8 cellular contexts compared by ENCODE assay signal in the genomic region with DNA sequence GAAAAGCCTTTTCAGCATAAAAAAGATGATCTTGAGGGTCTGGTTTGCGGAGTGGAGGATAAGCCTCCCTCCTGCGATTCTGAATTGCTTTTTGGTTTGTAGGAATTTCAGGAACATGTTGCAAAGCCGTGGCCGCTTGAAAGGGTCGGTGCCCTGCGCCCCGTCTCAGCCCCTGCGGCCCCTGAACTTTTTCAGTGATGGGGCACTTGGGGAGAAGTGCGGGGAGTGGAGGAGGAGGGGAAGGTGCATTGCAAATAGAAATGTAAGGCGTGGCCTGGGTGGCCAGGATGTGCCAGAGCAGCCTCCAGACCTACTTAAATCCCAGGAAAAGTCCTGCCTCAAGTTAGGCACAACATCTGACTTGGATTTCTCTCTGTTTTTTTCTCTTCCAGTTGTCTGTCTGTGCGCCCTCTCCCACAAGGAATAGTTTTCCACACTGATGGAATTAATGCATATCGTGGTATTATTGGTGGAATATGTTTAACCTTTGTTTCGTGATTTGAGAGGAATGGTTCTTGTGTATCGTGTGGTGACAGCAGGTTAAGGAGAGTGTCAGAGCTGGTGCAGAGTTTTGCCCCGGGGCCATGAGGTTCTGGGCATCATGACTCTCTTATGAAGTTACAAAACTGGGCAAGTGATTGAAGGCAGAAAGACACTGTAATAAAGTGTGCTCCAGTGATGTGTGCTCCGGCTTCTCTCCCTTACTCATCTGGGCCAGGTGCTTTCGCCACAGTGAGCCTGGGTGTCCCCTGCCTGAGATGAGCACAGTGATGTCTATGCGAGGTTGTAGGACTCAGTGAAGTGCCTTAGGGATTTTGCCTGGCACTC.
A peak's percentile ranks its signal among the peaks of the same experiment; 100 is the strongest.
DNase-seq lines count a peak whose midpoint lies in the region; ATAC-seq and TF ChIP-seq lines count a peak whose summit lies in the region.

No MANE protein-coding gene starts in this region.

- no peak overlapping the region for H3K23ac ChIP-seq in trophoblast cell (ENCODE audit: low read length)

- in situ Hi-C loops in Panc1 (cut with HindIII; ENCODE audit: low pct_unique_long_range_greater_than_20kb, low sequenced_read_pairs) = no loop called here
- in situ Hi-C loops in ACHN (cut with HindIII; ENCODE audit: low pct_ligation_motif_present, low pct_unique_long_range_greater_than_20kb, low sequenced_read_pairs) = no loop called here

- H4K8ac ChIP-seq in trophoblast cell (ENCODE audit: low read depth, low read length) = no peak overlapping the region

- H4K20me1 ChIP-seq in DND-41 (ENCODE audit: insufficient read depth, low read length) = peaks cover 4% of the 10 kb centered on the region; the same call in 1 of the 2 replicates

- intact Hi-C loops in Panc1 (cut with micrococcal nuclease; ENCODE audit: unreplicated experiment) = loop anchor here (1.0 kb wide), 1 partner anchor 206 kb away; a partner anchor contains a TSS

- H4K12ac ChIP-seq in trophoblast cell (ENCODE audit: low read depth, low read length) = no peak overlapping the region

- H3K4me3 ChIP-seq in DND-41 (ENCODE audit: low read depth in 1 of 2, low read length in 2 of 2) (peak overlapping the region in 1 of 2 experiments; percentile 74; a peak in 2 of 4 replicates), Panc1 (ENCODE audit: low read depth in 2 of 2, low read length in 2 of 2) (peak overlapping the region; percentile 71 to 90), trophoblast cell (ENCODE audit: low read depth, low read length) (no peak overlapping the region)

- H3K27ac ChIP-seq in DND-41 (ENCODE audit: low read length) (peak overlapping the region; percentile 93), Panc1 (ENCODE audit: low read length) (peak overlapping the region; percentile 99), trophoblast cell (ENCODE audit: low read depth, low read length) (peak overlapping the region; percentile 22)

- BruUV-seq in Panc1 (replicated peaks; lab: Mats Ljungman, UMichigan) = no TSS peak

- H2BK5ac ChIP-seq in trophoblast cell (ENCODE audit: low read depth, low read length, poor library complexity) = peak overlapping the region; percentile 45

- no peak overlapping the region for H3K14ac ChIP-seq in trophoblast cell (ENCODE audit: low read length)

- peak overlapping the region; percentile 90 for H3K4me2 ChIP-seq in DND-41 (ENCODE audit: insufficient read depth, low read length)
- H3K4me2 ChIP-seq in trophoblast cell (ENCODE audit: low read length) = peak overlapping the region; percentile 93

- no peaks in the 10 kb centered on the region for H3K36me3 ChIP-seq in DND-41 (ENCODE audit: insufficient read depth, low read length)
- H3K36me3 ChIP-seq in Panc1 (ENCODE audit: control insufficient read depth, insufficient read depth, low read length) = no peaks in the 10 kb centered on the region
- H3K36me3 ChIP-seq in trophoblast cell (ENCODE audit: control insufficient read depth in 1 of 2, insufficient read depth in 2 of 2, low read length in 2 of 2) = no peaks in the 10 kb centered on the region

- H3K9ac ChIP-seq in DND-41 (ENCODE audit: low read depth, low read length) = peak overlapping the region; percentile 72
- no peak overlapping the region for H3K9ac ChIP-seq in trophoblast cell (ENCODE audit: low read length)

- H3K4me1 ChIP-seq in DND-41 (ENCODE audit: insufficient read depth, low read length) = peaks cover 56% of the 10 kb centered on the region
- peaks cover 85% of the 10 kb centered on the region for H3K4me1 ChIP-seq in Panc1 (ENCODE audit: control insufficient read depth, insufficient read depth, low read length)
- peaks cover 33 to 34% of the 10 kb centered on the region in 2 experiments for H3K4me1 ChIP-seq in trophoblast cell (ENCODE audit: control insufficient read depth in 1 of 2, insufficient read depth in 2 of 2, low read length in 2 of 2)

- no peak overlapping the region; the same call in 1 of the 2 replicates for H2AFZ ChIP-seq in DND-41 (ENCODE audit: low read depth, low read length)
- H2AFZ ChIP-seq in trophoblast cell (ENCODE audit: insufficient read depth, low read length, poor library complexity) = no peak overlapping the region

- peak overlapping the region; percentile 51 for H3K4ac ChIP-seq in trophoblast cell (ENCODE audit: low read depth, low read length)

- no peaks in the 10 kb centered on the region for H3K9me3 ChIP-seq in DND-41 (ENCODE audit: insufficient read depth, low read length, severe bottlenecking)
- no peaks in the 10 kb centered on the region for H3K9me3 ChIP-seq in Panc1 (ENCODE audit: control insufficient read depth, insufficient read depth, low read depth, low read length)
- H3K9me3 ChIP-seq in trophoblast cell (ENCODE audit: insufficient read depth, low read depth, low read length) = no peaks in the 10 kb centered on the region

- CTCF ChIA-PET in Panc1 (lab: Charles Lee) = no interaction called here

- peak overlapping the region; percentile 57 for H3K18ac ChIP-seq in trophoblast cell (ENCODE audit: low read length)

- no peak overlapping the region for H2AK5ac ChIP-seq in trophoblast cell (ENCODE audit: low read length)

- no peak for TF ChIP-seq CTCF in DND-41 (IDR thresholded peaks at IDR 0.05; ENCODE audit: borderline replicate concordance, extremely low read depth, low read length, poor library complexity, severe bottlenecking)
- no peak for TF ChIP-seq CTCF in Panc1 (IDR thresholded peaks at IDR 0.05)

- no CpG with 5 or more reads among the region's 18 CpGs for WGBS in trophoblast cell (ENCODE audit: extremely low coverage, insufficient coverage, insufficient read length)

- H2BK12ac ChIP-seq in trophoblast cell (ENCODE audit: low read length) = no peak overlapping the region

- H2BK120ac ChIP-seq in trophoblast cell (ENCODE audit: insufficient read depth, low read length, poor library complexity) = peak overlapping the region; percentile 45

- peaks cover 9% of the 10 kb centered on the region for H3K79me1 ChIP-seq in trophoblast cell (ENCODE audit: low read length)

- peaks cover 73% of the 10 kb centered on the region for H3K79me2 ChIP-seq in DND-41 (ENCODE audit: insufficient read depth, low read length)
- H3K79me2 ChIP-seq in trophoblast cell (ENCODE audit: control insufficient read depth, insufficient read depth, low read length, poor library complexity) = peaks cover 18% of the 10 kb centered on the region

- DNase-seq in DND-41 = no peak
- no peak for DNase-seq in Panc1 (ENCODE audit: low read depth, low spot score)
- DNase-seq in trophoblast cell = no peak
- DNase-seq in cortex of kidney (lab: John Stamatoyannopoulos, UW) = no peak
- no peak for DNase-seq in ACHN
- DNase-seq in effector CD8-positive, alpha-beta T cell (lab: John Stamatoyannopoulos, UW) = no peak

- H4K91ac ChIP-seq in trophoblast cell (ENCODE audit: low read depth, low read length) = peak overlapping the region; percentile 16

- H3K27me3 ChIP-seq in DND-41 (ENCODE audit: insufficient read depth, low read length, poor library complexity) (no peaks in the 10 kb centered on the region), Panc1 (ENCODE audit: control insufficient read depth, insufficient read depth, low read length) (no peaks in the 10 kb centered on the region), trophoblast cell (ENCODE audit: insufficient read depth, low read length) (no peaks in the 10 kb centered on the region)

- POLR2A ChIA-PET in Panc1 (lab: Charles Lee) = no interaction called here

- ATAC-seq in DND-41 (ENCODE audit: insufficient read depth, low read depth) (no peak), Panc1 (peak; percentile 33; the same call in 1 of the 2 replicates), esophagus mucosa (peak; percentile 3), GM18520 (IDR thresholded peaks at IDR 0.05; ENCODE audit: unreplicated experiment) (no peak)

Comparison
In these comparisons a context has a peak if more than half of its experiments do, and no peak if none do; other contexts are left out.
1. ATAC-seq: peak in Panc1 (single experiment) and esophagus mucosa (single experiment); none in DND-41 (single experiment) and GM18520 (single experiment).
2. H3K27ac ChIP-seq: peak in every context shown above with its lines; median percentile 99 in Panc1; 93 in DND-41; 22 in trophoblast cell.